ENCODE assay signal across 8 cellular contexts in genomic region chr15:68053701-68053996, GRCh38. TPM values are rescaled to one million over a fixed set of nuclear protein-coding genes. Genes with fewer than 3 reads are reported as not detected.
A peak's percentile ranks its signal among the peaks of the same experiment; 100 is the strongest.
DNase-seq lines count a peak whose midpoint lies in the region; ATAC-seq and TF ChIP-seq lines count a peak whose summit lies in the region.

No MANE protein-coding gene starts in this region.

- H3K27ac ChIP-seq in SJCRH30, result peak overlapping the region; percentile 99

- DNase-seq in SJCRH30, result no peak
- DNase-seq in fibroblast of villous mesenchyme (ENCODE audit: low read depth), result no peak
- no peak for DNase-seq in skeletal muscle cell (ENCODE audit: low read depth)
- DNase-seq in SHP77 (lab: John Stamatoyannopoulos, UW), result no peak
- DNase-seq in head of caudate nucleus, result no peak

- H3K4me1 ChIP-seq in SJCRH30, result peaks cover 16% of the 10 kb centered on the region

- ATAC-seq in GM18870 (IDR thresholded peaks at IDR 0.05; ENCODE audit: unreplicated experiment) (peak; percentile 21), HG03520 (IDR thresholded peaks at IDR 0.05; ENCODE audit: unreplicated experiment) (no peak), HG03432 (IDR thresholded peaks at IDR 0.05; ENCODE audit: unreplicated experiment) (no peak)

- peak overlapping the region; percentile 97 for H3K4me3 ChIP-seq in SJCRH30
- H3K4me3 ChIP-seq in fibroblast of villous mesenchyme (ENCODE audit: low read depth, low read length), result peak overlapping the region; percentile 95
- peak overlapping the region; percentile 77 for H3K4me3 ChIP-seq in skeletal muscle cell (ENCODE audit: low read depth, low read length)

- H3K9me3 ChIP-seq in SJCRH30 (replicated peaks), result no peaks in the 10 kb centered on the region

- intact Hi-C loops in head of caudate nucleus (cut with DNase I), result no loop called here

- H3K36me3 ChIP-seq in SJCRH30, result no peaks in the 10 kb centered on the region

- no peaks in the 10 kb centered on the region for H3K27me3 ChIP-seq in SJCRH30

- TF ChIP-seq CTCF in fibroblast of villous mesenchyme (IDR thresholded peaks at IDR 0.05; ENCODE audit: insufficient read depth, low read depth, low read length), result no peak

RNA-seq across cellular contexts. Expression of gene PIAS1, which starts 0.5 kb away (rescaled TPM):
- 56.7 and 70.7 TPM in 2 replicates for total RNA-seq in SJCRH30 (2014; rRNA removed; shearing (Covaris generic))
- 28.9 and 46.1 TPM in 2 replicates for total RNA-seq in fibroblast of villous mesenchyme
